1 cellular context compared by ENCODE assay signal in genomic region chr11:1390603-1391164, GRCh38.
TF ChIP-seq lines count a peak whose summit lies in the region.

No MANE protein-coding gene starts in this region.

TF ChIP-seq in WTC11, 78 proteins besides CTCF, POLR2A, EP300 and RAD21 (continued from another document):
- no peak for TF ChIP-seq ZNF425 (CRISPR knock-in tag; conservative IDR thresholded peaks at IDR 0.05)
- no peak for TF ChIP-seq TP53 (CRISPR knock-in tag; IDR thresholded peaks at IDR 0.05)
- TF ChIP-seq KAT7 (CRISPR knock-in tag; IDR thresholded peaks at IDR 0.05; ENCODE audit: borderline replicate concordance), result 0 out of 2 replicates have a peak, but pooled peaks have one; percentile 0
- TF ChIP-seq ATF2 (CRISPR knock-in tag; IDR thresholded peaks at IDR 0.05; ENCODE audit: borderline replicate concordance, low read depth), result no peak
- no peak for TF ChIP-seq ZNF281 (CRISPR knock-in tag; IDR thresholded peaks at IDR 0.05)
- no peak for TF ChIP-seq STAT6 (CRISPR knock-in tag; conservative IDR thresholded peaks at IDR 0.05; ENCODE audit: low read depth)
- no peak for TF ChIP-seq EMX1 (CRISPR knock-in tag; IDR thresholded peaks at IDR 0.05)
- TF ChIP-seq IRF2 (CRISPR knock-in tag; IDR thresholded peaks at IDR 0.05; ENCODE audit: borderline replicate concordance, low read depth), result no peak
- TF ChIP-seq RELA (CRISPR knock-in tag; IDR thresholded peaks at IDR 0.05; ENCODE audit: borderline replicate concordance), result peak; percentile 68; the same call in 1 of the 2 replicates
- TF ChIP-seq MXD4 (CRISPR knock-in tag; IDR thresholded peaks at IDR 0.05; ENCODE audit: borderline replicate concordance), result no peak
- TF ChIP-seq TEAD4 (CRISPR knock-in tag; IDR thresholded peaks at IDR 0.05), result no peak
- TF ChIP-seq USF2 (CRISPR knock-in tag; IDR thresholded peaks at IDR 0.05), result no peak
- TF ChIP-seq RORB (CRISPR knock-in tag; IDR thresholded peaks at IDR 0.05), result no peak
- no peak for TF ChIP-seq AR (CRISPR knock-in tag; IDR thresholded peaks at IDR 0.05)
- 0 out of 2 replicates have a peak, but pooled peaks have one; percentile 29 for TF ChIP-seq USF1 (CRISPR knock-in tag; IDR thresholded peaks at IDR 0.05)
- no peak for TF ChIP-seq MYBL2 (CRISPR knock-in tag; IDR thresholded peaks at IDR 0.05)
- TF ChIP-seq E2F4 (CRISPR knock-in tag; IDR thresholded peaks at IDR 0.05; ENCODE audit: borderline replicate concordance, low read depth), result no peak
- TF ChIP-seq OVOL2 (CRISPR knock-in tag; IDR thresholded peaks at IDR 0.05; ENCODE audit: borderline replicate concordance), result no peak
- no peak for TF ChIP-seq ZBTB43 (CRISPR knock-in tag; IDR thresholded peaks at IDR 0.05)
- TF ChIP-seq CDX4 (CRISPR knock-in tag; IDR thresholded peaks at IDR 0.05; ENCODE audit: borderline replicate concordance), result no peak
- no peak for TF ChIP-seq ZNF512 (CRISPR knock-in tag; IDR thresholded peaks at IDR 0.05; ENCODE audit: borderline replicate concordance)
- no peak for TF ChIP-seq CBFB (CRISPR knock-in tag; IDR thresholded peaks at IDR 0.05; ENCODE audit: low read depth)
- TF ChIP-seq ZNF416 (CRISPR knock-in tag; IDR thresholded peaks at IDR 0.05), result no peak
- TF ChIP-seq TEAD1 (CRISPR knock-in tag; IDR thresholded peaks at IDR 0.05), result no peak
- no peak for TF ChIP-seq E2F1 (CRISPR knock-in tag; IDR thresholded peaks at IDR 0.05)
- TF ChIP-seq FOXP4 (CRISPR knock-in tag; IDR thresholded peaks at IDR 0.05), result peak; percentile 73; the same call in 1 of the 2 replicates
- no peak for TF ChIP-seq ZNF219 (CRISPR knock-in tag; IDR thresholded peaks at IDR 0.05; ENCODE audit: borderline replicate concordance)
